In the genomic region with DNA sequence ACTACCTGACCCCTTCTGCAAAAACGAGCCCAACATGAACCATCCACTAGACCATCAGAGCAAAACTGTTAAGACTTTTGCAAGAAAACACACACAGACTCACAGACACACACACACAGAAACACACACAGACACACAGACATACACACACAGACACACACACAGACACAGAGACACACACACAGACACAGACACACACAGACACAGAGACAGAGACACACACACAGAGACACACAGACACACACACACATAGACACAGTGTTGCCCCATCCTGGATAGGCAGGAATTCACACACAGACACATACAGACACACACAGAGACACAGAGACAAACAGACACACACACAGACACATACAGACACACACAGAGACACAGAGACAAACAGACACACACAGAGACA, we compare ENCODE assay signal across 18 cellular contexts. TPM values are rescaled to one million over a fixed set of nuclear protein-coding genes. Genes with fewer than 3 reads are reported as not detected.
DNase-seq lines count a peak whose midpoint lies in the region; ATAC-seq, FAIRE-seq and TF ChIP-seq lines count a peak whose summit lies in the region.
"Had no signal": no experiment of that assay in that cellular context is flagged by ENCODE, and none has a peak within 500 bp of the region (broad histone marks: within the 10 kb centered on the region; RNA-seq: fewer than 3 reads in every experiment).

No MANE protein-coding gene starts in this region.

- no peak overlapping the region for H2BK120ac ChIP-seq in trophoblast cell (ENCODE audit: insufficient read depth, low read length, poor library complexity)

- dilution Hi-C loops in endothelial cell of umbilical vein (cut with MboI; ENCODE audit: extremely low pct_ligation_motif_present, low sequenced_read_pairs), result no loop called here

- DNase-seq in HTR-8/SVneo (ENCODE audit: insufficient read length, low spot score) (no peak), astrocyte (ENCODE audit: low read depth) (no peak), endothelial cell of umbilical vein (ENCODE audit: low read depth, low spot score) (no peak), esophagus squamous epithelium (lab: John Stamatoyannopoulos, UW) (no peak), trophoblast cell (no peak)
- DNase-seq: BE2C; Caco-2; CD8-positive, alpha-beta memory T cell; DMS79; GOT3; HFFc6 had no signal

- no peak overlapping the region for H4K12ac ChIP-seq in trophoblast cell (ENCODE audit: low read depth, low read length)

- H3K9me3 ChIP-seq in astrocyte (ENCODE audit: insufficient read depth, low read depth, low read length), result no peaks in the 10 kb centered on the region
- H3K9me3 ChIP-seq in endothelial cell of umbilical vein (replicated peaks; ENCODE audit: control insufficient read depth, insufficient read depth, low read length), result no peaks in the 10 kb centered on the region
- H3K9me3 ChIP-seq in esophagus squamous epithelium, result peaks cover 0 to 13% (median 9%) of the 10 kb centered on the region in 3 donors
- no peaks in the 10 kb centered on the region for H3K9me3 ChIP-seq in trophoblast cell (ENCODE audit: insufficient read depth, low read depth, low read length)
- H3K9me3 ChIP-seq: BE2C, Caco-2, HAP-1 had no signal

- peak overlapping the region; percentile 10 for H3K9ac ChIP-seq in astrocyte (ENCODE audit: low read length)
- no peak overlapping the region for H3K9ac ChIP-seq in endothelial cell of umbilical vein (replicated peaks; ENCODE audit: extremely low read depth, insufficient read depth, low read length)
- no peak overlapping the region for H3K9ac ChIP-seq in trophoblast cell (ENCODE audit: low read length)
- H3K9ac ChIP-seq: KMS-11 had no signal

- H3K27me3 ChIP-seq in astrocyte (ENCODE audit: insufficient read depth, low read length) (no peaks in the 10 kb centered on the region), endothelial cell of umbilical vein (ENCODE audit: control insufficient read depth in 2 of 2, insufficient read depth in 2 of 2, low read length in 2 of 2) (no peaks in the 10 kb centered on the region), esophagus squamous epithelium (no peaks in the 10 kb centered on the region), trophoblast cell (ENCODE audit: insufficient read depth, low read length) (no peaks in the 10 kb centered on the region)
- H3K27me3 ChIP-seq: BE2C had no signal

- H3K36me3 ChIP-seq in astrocyte (ENCODE audit: insufficient read depth, low read length) (no peaks in the 10 kb centered on the region), endothelial cell of umbilical vein (ENCODE audit: control insufficient read depth in 2 of 2, extremely low read depth in 1 of 2, insufficient read depth in 2 of 2, low read length in 2 of 2) (peaks cover 2 to 19% of the 10 kb centered on the region in 2 experiments), esophagus squamous epithelium (peaks cover 0 to 55% (median 10%) of the 10 kb centered on the region in 3 donors), trophoblast cell (ENCODE audit: control insufficient read depth in 1 of 2, insufficient read depth in 2 of 2, low read length in 2 of 2) (peaks cover 22 to 23% of the 10 kb centered on the region in 2 experiments)
- H3K36me3 ChIP-seq: BE2C had no signal

- H3K9me3 Mint-ChIP-seq in astrocyte (ENCODE audit: unreplicated experiment), result no peaks in the 10 kb centered on the region

- H3K27me3 Mint-ChIP-seq in astrocyte (ENCODE audit: low read depth, unreplicated experiment), result no peaks in the 10 kb centered on the region
- H3K27me3 Mint-ChIP-seq: CD8-positive, alpha-beta memory T cell had no signal

- BruUV-seq in endothelial cell of umbilical vein (replicated peaks; lab: Mats Ljungman, UMichigan), result no TSS peak

- no peaks in the 10 kb centered on the region for H3K9me1 ChIP-seq in endothelial cell of umbilical vein (replicated peaks; ENCODE audit: control insufficient read depth, extremely low read depth, insufficient read depth, low read length)

- H2BK5ac ChIP-seq in trophoblast cell (ENCODE audit: low read depth, low read length, poor library complexity), result no peak overlapping the region

- H3K4me3 Mint-ChIP-seq in astrocyte (ENCODE audit: unreplicated experiment), result no peak overlapping the region
- H3K4me3 Mint-ChIP-seq: CD8-positive, alpha-beta memory T cell; HFFc6; IgD-negative memory B cell had no signal

- no peak overlapping the region for H3K4me2 ChIP-seq in astrocyte (ENCODE audit: low read length)
- H3K4me2 ChIP-seq in endothelial cell of umbilical vein (ENCODE audit: insufficient read depth, low read length), result no peak overlapping the region
- no peak overlapping the region for H3K4me2 ChIP-seq in trophoblast cell (ENCODE audit: low read length)
- H3K4me2 ChIP-seq: A549, KMS-11 had no signal

- no peak overlapping the region for H3K14ac ChIP-seq in trophoblast cell (ENCODE audit: low read length)

- no peak overlapping the region for H2BK12ac ChIP-seq in trophoblast cell (ENCODE audit: low read length)

- H2AK5ac ChIP-seq in trophoblast cell (ENCODE audit: low read length), result no peak overlapping the region

- no peak overlapping the region for H3K18ac ChIP-seq in trophoblast cell (ENCODE audit: low read length)

- intact Hi-C loops in endothelial cell of umbilical vein (cut with micrococcal nuclease) (no loop called here), esophagus squamous epithelium (cut with DNase I) (no loop called here)

- H4K91ac ChIP-seq in trophoblast cell (ENCODE audit: low read depth, low read length), result no peak overlapping the region

- no peaks in the 10 kb centered on the region for H3K4me1 Mint-ChIP-seq in astrocyte (ENCODE audit: low read depth, unreplicated experiment)

- no peak overlapping the region for H3K23ac ChIP-seq in trophoblast cell (ENCODE audit: low read length)

- no peak overlapping the region for H3K4ac ChIP-seq in trophoblast cell (ENCODE audit: low read depth, low read length)

- no peak for ATAC-seq in HG03175 (IDR thresholded peaks at IDR 0.05; ENCODE audit: unreplicated experiment)
- ATAC-seq: A549, GM12878 had no signal

- TF ChIP-seq CTCF in astrocyte (IDR thresholded peaks at IDR 0.05; ENCODE audit: insufficient read depth, low read depth, low read length) (no peak), endothelial cell of umbilical vein (IDR thresholded peaks at IDR 0.05; ENCODE audit: extremely low read depth in 1 of 2, insufficient read depth in 1 of 2, low read depth in 1 of 2, low read length in 2 of 2) (no peak), esophagus squamous epithelium (IDR thresholded peaks at IDR 0.05) (no peak)

- POLR2A ChIA-PET in endothelial cell of umbilical vein (lab: Charles Lee), result no interaction called here

- H3K79me2 ChIP-seq in astrocyte (ENCODE audit: insufficient read depth, low read length) (peaks cover 74% of the 10 kb centered on the region), endothelial cell of umbilical vein (ENCODE audit: control insufficient read depth, insufficient read depth, low read length) (peaks cover 46% of the 10 kb centered on the region), trophoblast cell (ENCODE audit: control insufficient read depth, insufficient read depth, low read length, poor library complexity) (no peaks in the 10 kb centered on the region)

- H4K8ac ChIP-seq in trophoblast cell (ENCODE audit: low read depth, low read length), result no peak overlapping the region

- WGBS in esophagus squamous epithelium, 2 donors, result 23 to 67% methylated on average over 1 of the region's 1 CpG
- WGBS in trophoblast cell (ENCODE audit: extremely low coverage, insufficient coverage, insufficient read length), result no CpG with 5 or more reads among the region's 1 CpG

- H3K27ac ChIP-seq in astrocyte (ENCODE audit: low read depth, low read length) (no peak overlapping the region), endothelial cell of umbilical vein (ENCODE audit: insufficient read depth, low read depth, low read length) (no peak overlapping the region), esophagus squamous epithelium (no peak overlapping the region), trophoblast cell (ENCODE audit: low read depth, low read length) (no peak overlapping the region)
- H3K27ac ChIP-seq: A549, HL-60, KMS-11 had no signal

- CTCF ChIA-PET in endothelial cell of umbilical vein (lab: Charles Lee), result no interaction called here

- peaks cover 19% of the 10 kb centered on the region for H3K36me3 Mint-ChIP-seq in astrocyte (ENCODE audit: low read depth, unreplicated experiment)
- H3K36me3 Mint-ChIP-seq: IgD-negative memory B cell had no signal

- H3K4me1 ChIP-seq in astrocyte (ENCODE audit: insufficient read depth, low read length), result no peaks in the 10 kb centered on the region
- H3K4me1 ChIP-seq in endothelial cell of umbilical vein (ENCODE audit: control insufficient read depth, extremely low read depth, insufficient read depth, low read length), result no peaks in the 10 kb centered on the region
- H3K4me1 ChIP-seq in esophagus squamous epithelium, result peaks cover 0 to 25% (median 0%) of the 10 kb centered on the region in 3 donors
- H3K4me1 ChIP-seq in trophoblast cell (ENCODE audit: control insufficient read depth in 1 of 2, insufficient read depth in 2 of 2, low read length in 2 of 2), result no peaks in the 10 kb centered on the region
- H3K4me1 ChIP-seq: BE2C, Caco-2, HAP-1 had no signal

- H3K4me3 ChIP-seq in astrocyte (ENCODE audit: insufficient read depth, low read depth, low read length) (no peak overlapping the region), endothelial cell of umbilical vein (replicated peaks in 1 of 3; ENCODE audit: insufficient read depth in 1 of 3, low read depth in 1 of 3, low read length in 3 of 3) (no peak overlapping the region), esophagus squamous epithelium (no peak overlapping the region), trophoblast cell (ENCODE audit: low read depth, low read length) (no peak overlapping the region)
- H3K4me3 ChIP-seq: A549, GM12878, HAP-1 had no signal

- H4K20me1 ChIP-seq in astrocyte (ENCODE audit: insufficient read depth, low read length) (peaks cover 90% of the 10 kb centered on the region), endothelial cell of umbilical vein (replicated peaks; ENCODE audit: control insufficient read depth, extremely low read depth, insufficient read depth, low read length) (peaks cover 3% of the 10 kb centered on the region)

- peak; percentile 91 for FAIRE-seq in HTR-8/SVneo (lab: Jason Lieb, UNC)
- no peak for FAIRE-seq in astrocyte (lab: Jason Lieb, UNC)
- FAIRE-seq in endothelial cell of umbilical vein (lab: Jason Lieb, UNC), result peak; percentile 79
- FAIRE-seq: A549, GM12878 had no signal

- no peaks in the 10 kb centered on the region for H3K79me1 ChIP-seq in trophoblast cell (ENCODE audit: low read length)

- TF ChIP-seq POLR2A in endothelial cell of umbilical vein (IDR thresholded peaks at IDR 0.05; ENCODE audit: low read depth, low read length) (no peak), esophagus squamous epithelium (IDR thresholded peaks at IDR 0.05) (no peak)

- no peak overlapping the region for H3K27ac Mint-ChIP-seq in astrocyte (ENCODE audit: unreplicated experiment)
- H3K27ac Mint-ChIP-seq: HFFc6, IgD-negative memory B cell had no signal

- H2AFZ ChIP-seq in astrocyte (ENCODE audit: low read depth, low read length) (no peak overlapping the region), endothelial cell of umbilical vein (ENCODE audit: low read depth, low read length) (no peak overlapping the region), trophoblast cell (ENCODE audit: insufficient read depth, low read length, poor library complexity) (no peak overlapping the region)

RNA-seq across cellular contexts. Expression of gene NACC2, which starts 52.5 kb away (rescaled TPM):
- 31.3 and 34.0 TPM in 2 replicates for total RNA-seq in astrocyte
- total RNA-seq in endothelial cell of umbilical vein, result 25.1 and 27.1 TPM in 2 replicates
- polyA plus RNA-seq in endothelial cell of umbilical vein, result 15.7 and 15.8 TPM in 2 replicates
- 8.5 and 10.4 TPM in 2 replicates for polyA plus RNA-seq in endothelial cell of umbilical vein (2011; cell fraction: cytosol; rRNA removed)
- polyA plus RNA-seq in endothelial cell of umbilical vein (2011; cell fraction: nucleus; rRNA removed), result 21.2 and 22.4 TPM in 2 replicates
- 13.0 and 16.4 TPM in 2 replicates for polyA plus RNA-seq in endothelial cell of umbilical vein (2012)
- polyA minus RNA-seq in endothelial cell of umbilical vein, result 11.2 and 14.3 TPM in 2 replicates
- 19.5 TPM for polyA minus RNA-seq in endothelial cell of umbilical vein (2011; cell fraction: cytosol; rRNA and poly(A)+ RNA removed)
- polyA minus RNA-seq in endothelial cell of umbilical vein (2011; cell fraction: nucleus; rRNA and poly(A)+ RNA removed), result 9.0 and 16.8 TPM in 2 replicates
- 10 to 100 TPM; 10.4 to 21.6 (median 12.8) TPM for total RNA-seq in esophagus squamous epithelium
- 13.9 and 14.5 TPM in 2 replicates for polyA plus RNA-seq in trophoblast cell (2013)
